Comparison of ENCODE assay signal across 8 cellular contexts in genomic region chr7:149838224-149838991, GRCh38. TPM values are rescaled to one million over a fixed set of nuclear protein-coding genes. Genes with fewer than 3 reads are reported as not detected.
A peak's percentile ranks its signal among the peaks of the same experiment; 100 is the strongest.
DNase-seq lines count a peak whose midpoint lies in the region; ATAC-seq and TF ChIP-seq lines count a peak whose summit lies in the region.

Gene ZNF862 (plus strand): TSS chr7:149838375. CDS start chr7:149838612, 237 bp downstream.

- intact Hi-C loops in activated CD4-positive, alpha-beta T cell treated with anti-CD3 and anti-CD28 coated beads for 36 hours (cut with DNase I, micrococcal nuclease) = loop anchor here (1.0 to 5.0 kb wide), 11 partner anchors 32 to 1388 kb away; partner anchors contain the start of genes ABCB8 (in 1 of the 2), ABCF2 (in 1 of the 2), ATP6V0E2 (in 1 of the 2) and SLC4A2 (in 1 of the 2)

- no peaks in the 10 kb centered on the region for H3K9me3 Mint-ChIP-seq in activated CD4-positive, alpha-beta T cell treated with anti-CD3 and anti-CD28 coated beads for 36 hours (ENCODE audit: low read depth)

- peaks cover 28% of the 10 kb centered on the region for H3K4me1 Mint-ChIP-seq in activated CD4-positive, alpha-beta T cell treated with anti-CD3 and anti-CD28 coated beads for 36 hours

- peak; percentile 97 for ATAC-seq in HG03442 (IDR thresholded peaks at IDR 0.05; ENCODE audit: unreplicated experiment)
- peak; percentile 98 for ATAC-seq in activated CD4-positive, alpha-beta T cell treated with anti-CD3 and anti-CD28 coated beads for 36 hours

- DNase-seq in Ammon's horn (ENCODE audit: low spot score) (peak; percentile 100), GM19238 (ENCODE audit: insufficient read length, low spot score) (peak; percentile 100), NCI-H524 (lab: John Stamatoyannopoulos, UW) (peak; percentile 98 to 99), choroid plexus epithelial cell (ENCODE audit: low read depth) (peak; percentile 99), kidney glomerular epithelial cell (lab: John Stamatoyannopoulos, UW) (peak; percentile 97)
- peak; percentile 98 for DNase-seq in activated CD4-positive, alpha-beta T cell treated with anti-CD3 and anti-CD28 coated beads for 36 hours
- DNase-seq in stimulated activated CD4-positive, alpha-beta T cell treated with anti-CD3 and anti-CD28 coated beads, Interleukin-1b, Interleukin-23, amount 100 ng/mL, for 1 hour (ENCODE audit: low read depth in 2 of 2) = peak; percentile 87

- TF ChIP-seq CTCF in choroid plexus epithelial cell (conservative IDR thresholded peaks at IDR 0.05; ENCODE audit: low read depth, low read length) = no peak

- peak within 1 kb of the TSS; percentile 74 for H3K27ac Mint-ChIP-seq in activated CD4-positive, alpha-beta T cell treated with anti-CD3 and anti-CD28 coated beads for 36 hours

- H3K36me3 Mint-ChIP-seq in activated CD4-positive, alpha-beta T cell treated with anti-CD3 and anti-CD28 coated beads for 36 hours (ENCODE audit: low read depth) = peaks cover 2% of the 10 kb centered on the region

- POLR2A ChIA-PET in activated CD4-positive, alpha-beta T cell treated with anti-CD3 and anti-CD28 coated beads for 36 hours (lab: Charles Lee) = interaction anchor here (0.5 to 1.2 kb wide), 5 partner anchors 13 to 125 kb away, joined by 3 to 4 read pairs (median 3); no protein-coding TSS in a partner anchor

- no peaks in the 10 kb centered on the region for H3K27me3 Mint-ChIP-seq in activated CD4-positive, alpha-beta T cell treated with anti-CD3 and anti-CD28 coated beads for 36 hours

- CTCF ChIA-PET in activated CD4-positive, alpha-beta T cell treated with anti-CD3 and anti-CD28 coated beads for 36 hours (lab: Charles Lee) = interaction anchor here (1.0 to 2.3 kb wide), 8 partner anchors 10 to 96 kb away, joined by 3 to 16 read pairs (median 6); partner anchors contain the start of gene ATP6V0E2

- peak within 1 kb of the TSS; percentile 78 for H3K4me3 Mint-ChIP-seq in activated CD4-positive, alpha-beta T cell treated with anti-CD3 and anti-CD28 coated beads for 36 hours

- H3K4me3 ChIP-seq in choroid plexus epithelial cell (ENCODE audit: low read depth, low read length) = peak within 1 kb of the TSS; percentile 85

RNA-seq across cellular contexts. Expression of gene ZNF862, which starts in this region (rescaled TPM):
- 10 to 100 TPM; 17.6 to 18.3 TPM for total RNA-seq in activated CD4-positive, alpha-beta T cell treated with anti-CD3 and anti-CD28 coated beads for 36 hours

Comparison
In these comparisons a context has a peak if more than half of its experiments do, and no peak if none do; other contexts are left out.
1. Peak in every context shown above with its lines: DNase-seq, ATAC-seq and H3K4me3 ChIP-seq.